ENCODE assay signal across 1 cellular context in the genomic region with DNA sequence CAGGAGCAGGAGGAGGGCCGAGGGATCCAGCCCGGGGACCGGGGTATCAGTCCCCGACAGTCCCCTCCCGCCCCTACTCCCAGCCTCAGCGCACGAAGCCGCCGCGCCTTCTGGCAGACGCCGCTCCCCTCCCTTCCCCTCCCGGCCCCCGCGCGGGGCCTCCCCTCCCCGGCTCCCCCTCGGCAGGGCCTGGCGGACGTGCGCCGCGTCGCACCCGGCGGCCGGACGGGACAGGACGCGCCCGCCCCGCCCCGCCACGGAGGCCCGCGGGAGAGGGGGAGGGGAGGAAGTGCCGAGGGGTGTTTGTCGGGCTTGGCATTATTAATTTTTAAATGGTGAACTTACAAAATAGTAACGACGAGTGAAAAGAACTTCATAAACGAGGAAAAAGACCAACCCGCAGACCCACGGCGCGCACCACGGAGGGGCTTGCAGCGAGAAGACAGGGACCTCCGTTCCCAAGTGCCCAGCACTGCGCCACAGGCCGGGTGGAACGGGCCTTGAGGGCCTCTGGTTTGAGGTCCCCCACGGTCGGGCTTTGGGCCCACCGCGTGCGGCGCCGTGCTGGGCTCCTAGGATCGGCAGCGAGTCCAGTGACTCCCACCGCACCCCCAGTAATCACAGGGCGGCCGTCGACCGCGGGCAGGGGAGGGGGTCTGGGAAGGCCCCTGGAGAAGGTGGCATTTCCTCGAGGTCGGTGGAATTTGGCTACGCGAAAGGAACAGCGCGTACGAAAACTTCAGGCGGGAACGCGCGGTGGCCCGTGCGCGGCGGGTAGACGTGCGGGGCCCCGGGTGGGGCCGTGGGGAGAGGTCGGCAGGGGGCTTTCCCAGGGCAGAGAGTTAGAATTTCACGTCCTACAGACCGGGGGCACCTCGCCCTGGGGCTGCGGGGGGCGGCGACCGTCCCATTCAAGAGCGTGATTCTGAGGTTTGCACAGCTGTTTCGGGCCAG.
TF ChIP-seq lines count a peak whose summit lies in the region.

No MANE protein-coding gene starts in this region.

TF ChIP-seq in K562, 482 proteins besides CTCF, POLR2A, EP300 and RAD21 (continued from another document):
- TF ChIP-seq, protein P1, sequence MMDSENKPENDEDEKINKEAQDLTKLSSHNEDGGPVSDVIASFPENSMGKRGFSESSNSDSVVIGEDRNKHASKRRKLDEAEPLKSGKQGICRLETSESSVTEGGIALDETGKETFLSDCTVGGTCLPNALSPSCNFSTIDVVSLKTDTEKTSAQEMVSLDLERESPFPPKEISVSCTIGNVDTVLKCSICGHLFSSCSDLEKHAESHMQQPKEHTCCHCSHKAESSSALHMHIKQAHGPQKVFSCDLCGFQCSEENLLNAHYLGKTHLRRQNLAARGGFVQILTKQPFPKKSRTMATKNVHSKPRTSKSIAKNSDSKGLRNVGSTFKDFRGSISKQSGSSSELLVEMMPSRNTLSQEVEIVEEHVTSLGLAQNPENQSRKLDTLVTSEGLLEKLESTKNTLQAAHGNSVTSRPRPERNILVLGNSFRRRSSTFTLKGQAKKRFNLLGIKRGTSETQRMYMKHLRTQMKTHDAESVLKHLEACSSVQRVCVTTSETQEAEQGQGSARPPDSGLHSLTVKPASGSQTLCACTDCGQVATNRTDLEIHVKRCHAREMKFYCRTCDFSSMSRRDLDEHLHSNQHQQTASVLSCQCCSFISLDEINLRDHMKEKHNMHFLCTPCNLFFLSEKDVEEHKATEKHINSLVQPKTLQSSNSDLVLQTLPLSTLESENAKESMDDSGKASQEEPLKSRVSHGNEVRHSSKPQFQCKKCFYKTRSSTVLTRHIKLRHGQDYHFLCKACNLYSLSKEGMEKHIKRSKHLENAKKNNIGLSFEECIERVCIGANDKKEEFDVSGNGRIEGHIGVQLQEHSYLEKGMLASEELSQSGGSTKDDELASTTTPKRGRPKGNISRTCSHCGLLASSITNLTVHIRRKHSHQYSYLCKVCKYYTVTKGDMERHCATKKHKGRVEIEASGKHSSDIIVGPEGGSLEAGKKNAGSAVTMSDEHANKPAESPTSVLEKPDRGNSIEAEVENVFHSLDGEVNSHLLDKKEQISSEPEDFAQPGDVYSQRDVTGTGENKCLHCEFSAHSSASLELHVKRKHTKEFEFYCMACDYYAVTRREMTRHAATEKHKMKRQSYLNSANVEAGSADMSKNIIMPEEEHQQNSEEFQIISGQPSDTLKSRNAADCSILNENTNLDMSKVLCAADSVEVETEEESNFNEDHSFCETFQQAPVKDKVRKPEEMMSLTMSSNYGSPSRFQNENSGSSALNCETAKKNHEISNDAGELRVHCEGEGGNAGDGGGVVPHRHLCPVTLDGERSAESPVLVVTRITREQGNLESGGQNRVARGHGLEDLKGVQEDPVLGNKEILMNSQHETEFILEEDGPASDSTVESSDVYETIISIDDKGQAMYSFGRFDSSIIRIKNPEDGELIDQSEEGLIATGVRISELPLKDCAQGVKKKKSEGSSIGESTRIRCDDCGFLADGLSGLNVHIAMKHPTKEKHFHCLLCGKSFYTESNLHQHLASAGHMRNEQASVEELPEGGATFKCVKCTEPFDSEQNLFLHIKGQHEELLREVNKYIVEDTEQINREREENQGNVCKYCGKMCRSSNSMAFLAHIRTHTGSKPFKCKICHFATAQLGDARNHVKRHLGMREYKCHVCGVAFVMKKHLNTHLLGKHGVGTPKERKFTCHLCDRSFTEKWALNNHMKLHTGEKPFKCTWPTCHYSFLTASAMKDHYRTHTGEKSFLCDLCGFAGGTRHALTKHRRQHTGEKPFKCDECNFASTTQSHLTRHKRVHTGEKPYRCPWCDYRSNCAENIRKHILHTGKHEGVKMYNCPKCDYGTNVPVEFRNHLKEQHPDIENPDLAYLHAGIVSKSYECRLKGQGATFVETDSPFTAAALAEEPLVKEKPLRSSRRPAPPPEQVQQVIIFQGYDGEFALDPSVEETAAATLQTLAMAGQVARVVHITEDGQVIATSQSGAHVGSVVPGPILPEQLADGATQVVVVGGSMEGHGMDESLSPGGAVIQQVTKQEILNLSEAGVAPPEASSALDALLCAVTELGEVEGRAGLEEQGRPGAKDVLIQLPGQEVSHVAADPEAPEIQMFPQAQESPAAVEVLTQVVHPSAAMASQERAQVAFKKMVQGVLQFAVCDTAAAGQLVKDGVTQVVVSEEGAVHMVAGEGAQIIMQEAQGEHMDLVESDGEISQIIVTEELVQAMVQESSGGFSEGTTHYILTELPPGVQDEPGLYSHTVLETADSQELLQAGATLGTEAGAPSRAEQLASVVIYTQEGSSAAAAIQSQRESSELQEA (IDR thresholded peaks at IDR 0.05; ENCODE audit: low read depth) = no peak
- TF ChIP-seq RBM25 (IDR thresholded peaks at IDR 0.05; ENCODE audit: low read depth, low read length, severe bottlenecking) = no peak
- TF ChIP-seq TEAD4 (IDR thresholded peaks at IDR 0.05; ENCODE audit: low read length) = 0 out of 2 replicates have a peak, but pooled peaks have one; percentile 2
- no peak for TF ChIP-seq TEAD4 (CRISPR knock-in tag; IDR thresholded peaks at IDR 0.05; ENCODE audit: borderline replicate concordance)
- TF ChIP-seq, protein P2, sequence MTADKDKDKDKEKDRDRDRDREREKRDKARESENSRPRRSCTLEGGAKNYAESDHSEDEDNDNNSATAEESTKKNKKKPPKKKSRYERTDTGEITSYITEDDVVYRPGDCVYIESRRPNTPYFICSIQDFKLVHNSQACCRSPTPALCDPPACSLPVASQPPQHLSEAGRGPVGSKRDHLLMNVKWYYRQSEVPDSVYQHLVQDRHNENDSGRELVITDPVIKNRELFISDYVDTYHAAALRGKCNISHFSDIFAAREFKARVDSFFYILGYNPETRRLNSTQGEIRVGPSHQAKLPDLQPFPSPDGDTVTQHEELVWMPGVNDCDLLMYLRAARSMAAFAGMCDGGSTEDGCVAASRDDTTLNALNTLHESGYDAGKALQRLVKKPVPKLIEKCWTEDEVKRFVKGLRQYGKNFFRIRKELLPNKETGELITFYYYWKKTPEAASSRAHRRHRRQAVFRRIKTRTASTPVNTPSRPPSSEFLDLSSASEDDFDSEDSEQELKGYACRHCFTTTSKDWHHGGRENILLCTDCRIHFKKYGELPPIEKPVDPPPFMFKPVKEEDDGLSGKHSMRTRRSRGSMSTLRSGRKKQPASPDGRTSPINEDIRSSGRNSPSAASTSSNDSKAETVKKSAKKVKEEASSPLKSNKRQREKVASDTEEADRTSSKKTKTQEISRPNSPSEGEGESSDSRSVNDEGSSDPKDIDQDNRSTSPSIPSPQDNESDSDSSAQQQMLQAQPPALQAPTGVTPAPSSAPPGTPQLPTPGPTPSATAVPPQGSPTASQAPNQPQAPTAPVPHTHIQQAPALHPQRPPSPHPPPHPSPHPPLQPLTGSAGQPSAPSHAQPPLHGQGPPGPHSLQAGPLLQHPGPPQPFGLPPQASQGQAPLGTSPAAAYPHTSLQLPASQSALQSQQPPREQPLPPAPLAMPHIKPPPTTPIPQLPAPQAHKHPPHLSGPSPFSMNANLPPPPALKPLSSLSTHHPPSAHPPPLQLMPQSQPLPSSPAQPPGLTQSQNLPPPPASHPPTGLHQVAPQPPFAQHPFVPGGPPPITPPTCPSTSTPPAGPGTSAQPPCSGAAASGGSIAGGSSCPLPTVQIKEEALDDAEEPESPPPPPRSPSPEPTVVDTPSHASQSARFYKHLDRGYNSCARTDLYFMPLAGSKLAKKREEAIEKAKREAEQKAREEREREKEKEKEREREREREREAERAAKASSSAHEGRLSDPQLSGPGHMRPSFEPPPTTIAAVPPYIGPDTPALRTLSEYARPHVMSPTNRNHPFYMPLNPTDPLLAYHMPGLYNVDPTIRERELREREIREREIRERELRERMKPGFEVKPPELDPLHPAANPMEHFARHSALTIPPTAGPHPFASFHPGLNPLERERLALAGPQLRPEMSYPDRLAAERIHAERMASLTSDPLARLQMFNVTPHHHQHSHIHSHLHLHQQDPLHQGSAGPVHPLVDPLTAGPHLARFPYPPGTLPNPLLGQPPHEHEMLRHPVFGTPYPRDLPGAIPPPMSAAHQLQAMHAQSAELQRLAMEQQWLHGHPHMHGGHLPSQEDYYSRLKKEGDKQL (CRISPR knock-in tag; IDR thresholded peaks at IDR 0.05; ENCODE audit: borderline replicate concordance) = no peak
- no peak for TF ChIP-seq ZNF184 (CRISPR knock-in tag; IDR thresholded peaks at IDR 0.05)
- TF ChIP-seq IFI16 (CRISPR knock-in tag; IDR thresholded peaks at IDR 0.05) = no peak
- no peak for TF ChIP-seq CBX2 (IDR thresholded peaks at IDR 0.05; ENCODE audit: insufficient read depth, low read length, poor library complexity, severe bottlenecking)
- TF ChIP-seq HNRNPK (IDR thresholded peaks at IDR 0.05; ENCODE audit: low read depth, low read length, poor library complexity, severe bottlenecking) = no peak
- no peak for TF ChIP-seq ZSCAN29 (IDR thresholded peaks at IDR 0.05)
- TF ChIP-seq SP2 (IDR thresholded peaks at IDR 0.05; ENCODE audit: extremely low read depth, low read depth, low read length, poor library complexity, severe bottlenecking) = no peak
